Comparison of ENCODE assay signal across 11 cellular contexts in genomic region chr6:56714273-56714672, GRCh38.
DNase-seq lines count a peak whose midpoint lies in the region; ATAC-seq and TF ChIP-seq lines count a peak whose summit lies in the region.
"Had no signal": no experiment of that assay in that cellular context is flagged by ENCODE, and none has a peak within 500 bp of the region (broad histone marks: within the 10 kb centered on the region; RNA-seq: fewer than 3 reads in every experiment).

No MANE protein-coding gene starts in this region.

- H3K36me3 Mint-ChIP-seq in mesothelial cell of epicardium, result peaks cover 8% of the 10 kb centered on the region

- peak overlapping the region; percentile 43 for H4K91ac ChIP-seq in mesenchymal stem cell (ENCODE audit: low read length)

- BruUV-seq in mammary epithelial cell (replicated peaks; lab: Mats Ljungman, UMichigan), result no TSS peak

- POLR2A ChIA-PET in GM10248 (lab: Yijun Ruan, JAX), result no interaction called here

- peak overlapping the region; percentile 73 to 97 for H3K18ac ChIP-seq in mesenchymal stem cell (ENCODE audit: low read depth in 1 of 2, low read length in 2 of 2)

- H3K4me1 ChIP-seq in ACC112 (ENCODE audit: control insufficient read depth, insufficient read depth, low read length, unreplicated experiment), result peaks cover 54% of the 10 kb centered on the region
- peaks cover 41% of the 10 kb centered on the region for H3K4me1 ChIP-seq in mammary epithelial cell (ENCODE audit: insufficient read depth, low read length)
- peaks cover 10% of the 10 kb centered on the region for H3K4me1 ChIP-seq in mesenchymal stem cell (ENCODE audit: control insufficient read depth, insufficient read depth, low read depth, low read length)

- H3K4me2 ChIP-seq in mammary epithelial cell (ENCODE audit: insufficient read depth, low read depth, low read length) (peak overlapping the region; percentile 70), mesenchymal stem cell (ENCODE audit: low read length, poor library complexity, severe bottlenecking) (no peak overlapping the region)

- H3K23ac ChIP-seq in mesenchymal stem cell (ENCODE audit: low read length in 2 of 2), result no peak overlapping the region

- H3K79me2 ChIP-seq in ACC112 (ENCODE audit: control insufficient read depth, insufficient read depth, low read length, unreplicated experiment) (peaks cover 78% of the 10 kb centered on the region), mammary epithelial cell (ENCODE audit: insufficient read depth, low read length) (peaks cover 52% of the 10 kb centered on the region)

- peak; percentile 57 for ATAC-seq in HG02798 (IDR thresholded peaks at IDR 0.05; ENCODE audit: poor library complexity, unreplicated experiment)

- H3K79me1 ChIP-seq in mesenchymal stem cell (replicated peaks; ENCODE audit: low read length, poor library complexity, severe bottlenecking), result peaks cover 1% of the 10 kb centered on the region

- H2AFZ ChIP-seq in ACC112 (ENCODE audit: low read length, unreplicated experiment) (no peak overlapping the region), mammary epithelial cell (ENCODE audit: low read depth, low read length) (no peak overlapping the region), mesenchymal stem cell (ENCODE audit: low read depth, low read length) (peak overlapping the region; percentile 4)

- no peak overlapping the region for H3K4me3 Mint-ChIP-seq in mesothelial cell of epicardium

- H3K27me3 Mint-ChIP-seq in mesothelial cell of epicardium (ENCODE audit: low read depth), result no peaks in the 10 kb centered on the region

- H3K9me3 ChIP-seq in mammary epithelial cell (replicated peaks; ENCODE audit: insufficient read depth, low read length) (peaks cover 3% of the 10 kb centered on the region), mesenchymal stem cell (ENCODE audit: control insufficient read depth, low read length) (no peaks in the 10 kb centered on the region)
- H3K9me3 ChIP-seq: vagina had no signal

- no peak for DNase-seq in mammary epithelial cell
- DNase-seq in mesenchymal stem cell, result peak; percentile 56
- DNase-seq in GM10248 (ENCODE audit: extremely low spot score), result no peak
- DNase-seq in mesothelial cell of epicardium (ENCODE audit: low spot score in 2 of 2, unreplicated experiment in 2 of 2), result no peak
- no peak for DNase-seq in putamen (ENCODE audit: low spot score)
- no peak for DNase-seq in activated T-cell treated with anti-CD3 and anti-CD28 coated beads, Interleukin-2, amount 50 U/mL, for 48 hours
- DNase-seq: posterior cingulate gyrus, T-helper 9 cell had no signal

- peak overlapping the region; percentile 45; the same call in 1 of the 2 replicates for H3K4me3 ChIP-seq in ACC112 (ENCODE audit: low read depth, low read length)
- no peak overlapping the region for H3K4me3 ChIP-seq in mammary epithelial cell (replicated peaks in 1 of 3; ENCODE audit: insufficient read depth in 1 of 3, low read depth in 2 of 3, low read length in 3 of 3)
- peak overlapping the region in 1 of 2 experiments; percentile 1 for H3K4me3 ChIP-seq in mesenchymal stem cell (ENCODE audit: insufficient read depth in 1 of 2, low read depth in 1 of 2, low read length in 2 of 2)
- H3K4me3 ChIP-seq: vagina had no signal

- H3K27me3 ChIP-seq in ACC112 (ENCODE audit: insufficient read depth, low read length), result no peaks in the 10 kb centered on the region
- no peaks in the 10 kb centered on the region for H3K27me3 ChIP-seq in mammary epithelial cell (ENCODE audit: insufficient read depth, low read length)
- H3K27me3 ChIP-seq in mesenchymal stem cell (ENCODE audit: control insufficient read depth in 1 of 2, insufficient read depth in 1 of 2, low read length in 2 of 2), result no peaks in the 10 kb centered on the region
- H3K27me3 ChIP-seq: vagina had no signal

- H4K20me1 ChIP-seq in mammary epithelial cell (ENCODE audit: insufficient read depth, low read length), result no peaks in the 10 kb centered on the region

- peak overlapping the region; percentile 91 for H2BK5ac ChIP-seq in mesenchymal stem cell (ENCODE audit: low read depth, low read length, poor library complexity, severe bottlenecking)

- H3K27ac ChIP-seq in ACC112 (ENCODE audit: low read depth, low read length), result peak overlapping the region; percentile 89
- H3K27ac ChIP-seq in mammary epithelial cell (ENCODE audit: insufficient read depth, low read depth, low read length), result peak overlapping the region; percentile 45
- peak overlapping the region; percentile 94 for H3K27ac ChIP-seq in mesenchymal stem cell (ENCODE audit: low read length, poor library complexity, severe bottlenecking)
- H3K27ac ChIP-seq: vagina had no signal

- WGBS in mammary epithelial cell (ENCODE audit: low coverage, missing lambda C conversion rate), result 92% methylated on average over 1 of the region's 1 CpG
- WGBS in mesenchymal stem cell, result 0% methylated on average over 1 of the region's 1 CpG

- H3K14ac ChIP-seq in mesenchymal stem cell (ENCODE audit: low read length in 2 of 2), result no peak overlapping the region

- H2BK12ac ChIP-seq in mesenchymal stem cell (ENCODE audit: low read length in 2 of 2), result peak overlapping the region in 1 of 2 experiments; percentile 97

- peaks cover 22% of the 10 kb centered on the region for H3K4me1 Mint-ChIP-seq in mesothelial cell of epicardium

- H3K9ac ChIP-seq in mammary epithelial cell (ENCODE audit: insufficient read depth, low read length), result no peak overlapping the region
- H3K9ac ChIP-seq in mesenchymal stem cell (ENCODE audit: low read length), result peak overlapping the region; percentile 45

- H4K8ac ChIP-seq in mesenchymal stem cell (ENCODE audit: low read length), result peak overlapping the region; percentile 35

- CTCF ChIA-PET in mammary epithelial cell (lab: Charles Lee; ENCODE audit: low non-redundant PET) (no interaction called here), GM10248 (lab: Yijun Ruan, JAX) (interaction anchor here (1.2 to 6.4 kb wide), 7 partner anchors 13 to 135 kb away, joined by 3 to 63 read pairs (median 4); no protein-coding TSS in a partner anchor)

- peaks cover 17% of the 10 kb centered on the region for H3K9me3 Mint-ChIP-seq in mesothelial cell of epicardium

- H3K4ac ChIP-seq in mesenchymal stem cell (ENCODE audit: low read depth in 1 of 2, low read length in 2 of 2), result peak overlapping the region in 1 of 2 experiments; percentile 96

- no peak overlapping the region for H3K27ac Mint-ChIP-seq in mesothelial cell of epicardium

- in situ Hi-C loops in mammary epithelial cell (cut with MboI; ENCODE audit: low sequenced_read_pairs in 2 of 2), result no loop called here

- H2BK15ac ChIP-seq in mesenchymal stem cell (ENCODE audit: low read depth, poor library complexity, severe bottlenecking), result no peak overlapping the region

- no peak for TF ChIP-seq CTCF in mammary epithelial cell (conservative IDR thresholded peaks at IDR 0.05 in 1 of 2, IDR thresholded peaks at IDR 0.05 in 1 of 2; ENCODE audit: extremely low read depth in 1 of 2, insufficient read depth in 1 of 2, low read depth in 1 of 2, low read length in 2 of 2)
- no peak for TF ChIP-seq CTCF in GM10248 (IDR thresholded peaks at IDR 0.05; ENCODE audit: control extremely low read depth, extremely low read depth, low read depth, missing control alignments)
- no peak for TF ChIP-seq CTCF in mesothelial cell of epicardium (IDR thresholded peaks at IDR 0.05; ENCODE audit: unreplicated experiment)

- H2AK5ac ChIP-seq in mesenchymal stem cell (ENCODE audit: low read length, severe bottlenecking), result peak overlapping the region; percentile 99

- peak overlapping the region; percentile 64 for H2BK120ac ChIP-seq in mesenchymal stem cell (ENCODE audit: low read depth, low read length)

- H3K36me3 ChIP-seq in ACC112 (ENCODE audit: insufficient read depth, low read length) (peaks cover 9% of the 10 kb centered on the region), mammary epithelial cell (ENCODE audit: insufficient read depth, low read length) (no peaks in the 10 kb centered on the region), mesenchymal stem cell (ENCODE audit: control insufficient read depth in 1 of 2, insufficient read depth in 2 of 2, low read depth in 1 of 2, low read length in 2 of 2) (no peaks in the 10 kb centered on the region)
- H3K36me3 ChIP-seq: vagina had no signal

- dilution Hi-C loops in mammary epithelial cell (cut with HindIII; ENCODE audit: low sequenced_read_pairs), result no loop called here

- intact Hi-C loops in mammary epithelial cell (cut with micrococcal nuclease), result no loop called here
